8 cellular contexts compared by ENCODE assay signal in genomic region chr3:192917258-192917507, GRCh38. TPM values are rescaled to one million over a fixed set of nuclear protein-coding genes. Genes with fewer than 3 reads are reported as not detected.
DNase-seq lines count a peak whose midpoint lies in the region; ATAC-seq and TF ChIP-seq lines count a peak whose summit lies in the region.

No MANE protein-coding gene starts in this region.

- ATAC-seq in GM21515 (IDR thresholded peaks at IDR 0.05; ENCODE audit: unreplicated experiment): peak; percentile 18

- peaks cover 5% of the 10 kb centered on the region for H3K4me1 ChIP-seq in ectodermal cell (ENCODE audit: control insufficient read depth, insufficient read depth, low read length)

- peak overlapping the region; percentile 91 for H3K9ac ChIP-seq in neural cell (ENCODE audit: low read length)

- H3K27ac ChIP-seq in ectodermal cell (ENCODE audit: insufficient read depth, low read depth, low read length, poor library complexity, severe bottlenecking) (peak overlapping the region; percentile 8), neural cell (ENCODE audit: low read length) (peak overlapping the region; percentile 95)

- H3K9me3 ChIP-seq in ectodermal cell (ENCODE audit: control insufficient read depth, low read length) (no peaks in the 10 kb centered on the region), neural cell (ENCODE audit: low read length) (no peaks in the 10 kb centered on the region)

- WGBS in ectodermal cell, 2 experiments: 0 to 1% methylated on average over 13 of the region's 13 CpGs

- peaks cover 4% of the 10 kb centered on the region for H3F3A ChIP-seq in neural cell (ENCODE audit: insufficient read depth, low read length, poor library complexity, severe bottlenecking)

- TF ChIP-seq EP300 in neural cell (conservative IDR thresholded peaks at IDR 0.05; ENCODE audit: poor library complexity, severe bottlenecking): no peak

- H3K36me3 ChIP-seq in ectodermal cell (ENCODE audit: control insufficient read depth, insufficient read depth, low read length): no peaks in the 10 kb centered on the region
- H3K36me3 ChIP-seq in neural cell (ENCODE audit: insufficient read depth, low read length): no peaks in the 10 kb centered on the region

- TF ChIP-seq CTCF in AG10803 (conservative IDR thresholded peaks at IDR 0.05; ENCODE audit: low read length) (no peak), neural cell (IDR thresholded peaks at IDR 0.05; ENCODE audit: poor library complexity, severe bottlenecking) (no peak)

- peak overlapping the region; percentile 82 for H2AFZ ChIP-seq in neural cell (ENCODE audit: low read depth, low read length)

- peaks cover 28% of the 10 kb centered on the region for H3K27me3 ChIP-seq in ectodermal cell (ENCODE audit: control insufficient read depth, insufficient read depth, low read length, poor library complexity, severe bottlenecking)
- H3K27me3 ChIP-seq in neural cell (ENCODE audit: insufficient read depth, low read depth, low read length): no peaks in the 10 kb centered on the region

- H3K4me3 ChIP-seq in AG10803 (ENCODE audit: low read length) (peak overlapping the region; percentile 94), ectodermal cell (ENCODE audit: insufficient read depth, low read depth, low read length) (peak overlapping the region; percentile 86), neural cell (ENCODE audit: low read length) (peak overlapping the region; percentile 88)

- peaks cover 5% of the 10 kb centered on the region for H4K20me1 ChIP-seq in neural cell (ENCODE audit: insufficient read depth)

- no peaks in the 10 kb centered on the region for H3K9me2 ChIP-seq in neural cell (ENCODE audit: insufficient read depth, low read length)

- peak; percentile 47 for TF ChIP-seq RAD21 in neural cell (conservative IDR thresholded peaks at IDR 0.05)

- peaks cover 41% of the 10 kb centered on the region for H3K79me2 ChIP-seq in neural cell (replicated peaks; ENCODE audit: insufficient read depth, low read length)

- no peak for DNase-seq in AG10803 (ENCODE audit: low read depth)
- DNase-seq in RPMI8226: peak; percentile 35
- no peak for DNase-seq in globus pallidus (ENCODE audit: low spot score)
- DNase-seq in kidney tubule cell (ENCODE audit: low spot score): no peak
- DNase-seq in NK-92 treated with Interleukin-12 subunit alpha and Interleukin-12 subunit beta, amount 100 ng/mL, for 24 hours (lab: John Stamatoyannopoulos, UW): no peak

- H3K4me2 ChIP-seq in neural cell (ENCODE audit: low read length): peak overlapping the region; percentile 87

TF ChIP-seq in neural cell, 6 proteins besides CTCF, POLR2A, EP300 and RAD21:
- TF ChIP-seq EZH2 (IDR thresholded peaks at IDR 0.05; ENCODE audit: borderline replicate concordance, insufficient read depth, low read length, poor library complexity, severe bottlenecking) (no peak), TAF1 (IDR thresholded peaks at IDR 0.05; ENCODE audit: low read depth) (no peak), REST (IDR thresholded peaks at IDR 0.05; ENCODE audit: borderline replicate concordance) (no peak), SMC3 (conservative IDR thresholded peaks at IDR 0.05; ENCODE audit: poor library complexity) (peak; percentile 54), MXI1 (conservative IDR thresholded peaks at IDR 0.05; ENCODE audit: poor library complexity, severe bottlenecking) (peak; percentile 51), POLR2AphosphoS5 (IDR thresholded peaks at IDR 0.05) (no peak)

RNA-seq across cellular contexts. Expression of gene MB21D2, which starts 0.5 kb away (rescaled TPM):
- polyA plus RNA-seq in ectodermal cell (2013, experiment 1 of 4): 7.5 TPM
- polyA plus RNA-seq in ectodermal cell (2013, experiment 2 of 4): 8.5 TPM
- polyA plus RNA-seq in ectodermal cell (2013, experiment 3 of 4): 5.5 TPM
- 6.4 TPM for polyA plus RNA-seq in ectodermal cell (2013, experiment 4 of 4)
- 32.8 and 39.0 TPM in 2 replicates for polyA plus RNA-seq in neural cell
- polyA minus RNA-seq in neural cell: 96.0 and 101 TPM in 2 replicates
